ENCODE assay signal across 8 cellular contexts in genomic region chr9:136848393-136849037, GRCh38. TPM values are rescaled to one million over a fixed set of nuclear protein-coding genes. Genes with fewer than 3 reads are reported as not detected.
A peak's percentile ranks its signal among the peaks of the same experiment; 100 is the strongest.
DNase-seq lines count a peak whose midpoint lies in the region; ATAC-seq and TF ChIP-seq lines count a peak whose summit lies in the region.

No MANE protein-coding gene starts in this region.

- H3K27me3 ChIP-seq in fibroblast of lung (ENCODE audit: control insufficient read depth, insufficient read depth, low read length), result peaks cover 24% of the 10 kb centered on the region

- ATAC-seq in omental fat pad (ENCODE audit: low FRiP score), result peak; percentile 8
- no peak for ATAC-seq in GM21360 (IDR thresholded peaks at IDR 0.05; ENCODE audit: unreplicated experiment)

- peak overlapping the region; percentile 92 for H3K4me3 Mint-ChIP-seq in activated T-cell treated with anti-CD3 and anti-CD28 coated beads, Interleukin-2, amount 50 U/mL, for 24 hours
- H3K4me3 Mint-ChIP-seq in activated CD4-positive, alpha-beta memory T cell treated with anti-CD3 and anti-CD28 coated beads, Interleukin-2, amount 10 ng/mL, durations not matched to agents 7 days and 5 days, result peak overlapping the region; percentile 93

- peaks cover 22% of the 10 kb centered on the region for H3K4me1 Mint-ChIP-seq in activated T-cell treated with anti-CD3 and anti-CD28 coated beads, Interleukin-2, amount 50 U/mL, for 24 hours (ENCODE audit: low read depth)
- peaks cover 24% of the 10 kb centered on the region for H3K4me1 Mint-ChIP-seq in activated CD4-positive, alpha-beta memory T cell treated with anti-CD3 and anti-CD28 coated beads, Interleukin-2, amount 10 ng/mL, durations not matched to agents 7 days and 5 days

- peak overlapping the region; percentile 63 for H3K9ac ChIP-seq in fibroblast of lung (ENCODE audit: insufficient read depth, low read length)

- peak overlapping the region; percentile 78 to 91 (median 83) for H3K4me3 ChIP-seq in fibroblast of lung (replicated peaks in 1 of 4; ENCODE audit: control extremely low read depth in 1 of 4, insufficient read depth in 1 of 4, low read depth in 3 of 4, low read length in 4 of 4)

- peaks cover 3% of the 10 kb centered on the region for H3K4me1 ChIP-seq in fibroblast of lung (ENCODE audit: control insufficient read depth, extremely low read depth, insufficient read depth, low read length)

- H3K27me3 Mint-ChIP-seq in activated T-cell treated with anti-CD3 and anti-CD28 coated beads, Interleukin-2, amount 50 U/mL, for 24 hours, result peaks cover 30% of the 10 kb centered on the region
- H3K27me3 Mint-ChIP-seq in activated CD4-positive, alpha-beta memory T cell treated with anti-CD3 and anti-CD28 coated beads, Interleukin-2, amount 10 ng/mL, durations not matched to agents 7 days and 5 days, result peaks cover 18% of the 10 kb centered on the region

- peak overlapping the region; percentile 97 for H3K4me2 ChIP-seq in fibroblast of lung (ENCODE audit: extremely low read depth, insufficient read depth, low read length)

- H3K9me3 ChIP-seq in fibroblast of lung (ENCODE audit: control insufficient read depth, insufficient read depth, low read depth, low read length), result no peaks in the 10 kb centered on the region

- H3K27ac Mint-ChIP-seq in activated T-cell treated with anti-CD3 and anti-CD28 coated beads, Interleukin-2, amount 50 U/mL, for 24 hours, result peak overlapping the region; percentile 80
- H3K27ac Mint-ChIP-seq in activated CD4-positive, alpha-beta memory T cell treated with anti-CD3 and anti-CD28 coated beads, Interleukin-2, amount 10 ng/mL, durations not matched to agents 7 days and 5 days, result peak overlapping the region; percentile 85

- H2AFZ ChIP-seq in fibroblast of lung (ENCODE audit: low read length), result no peak overlapping the region

- H4K20me1 ChIP-seq in fibroblast of lung (ENCODE audit: control insufficient read depth, extremely low read depth, insufficient read depth, low read length), result no peaks in the 10 kb centered on the region

- no peaks in the 10 kb centered on the region for H3K79me2 ChIP-seq in fibroblast of lung (ENCODE audit: control insufficient read depth, insufficient read depth, low read length)

- H3K9me3 Mint-ChIP-seq in activated T-cell treated with anti-CD3 and anti-CD28 coated beads, Interleukin-2, amount 50 U/mL, for 24 hours, result no peaks in the 10 kb centered on the region
- no peaks in the 10 kb centered on the region for H3K9me3 Mint-ChIP-seq in activated CD4-positive, alpha-beta memory T cell treated with anti-CD3 and anti-CD28 coated beads, Interleukin-2, amount 10 ng/mL, durations not matched to agents 7 days and 5 days

- peaks cover 14% of the 10 kb centered on the region for H3K36me3 ChIP-seq in fibroblast of lung (ENCODE audit: control insufficient read depth, insufficient read depth, low read length)

- TF ChIP-seq CTCF in fibroblast of lung (conservative IDR thresholded peaks at IDR 0.05 in 1 of 2, IDR thresholded peaks at IDR 0.05 in 1 of 2; ENCODE audit: low read depth in 1 of 2, low read length in 2 of 2) (no peak), omental fat pad (IDR thresholded peaks at IDR 0.05) (no peak)

- CTCF ChIA-PET in activated CD4-positive, alpha-beta memory T cell treated with anti-CD3 and anti-CD28 coated beads, Interleukin-2, amount 10 ng/mL, durations not matched to agents 7 days and 5 days (lab: Charles Lee), result interaction anchor here (0.6 to 2.6 kb wide), 3 partner anchors 14 to 186 kb away, joined by 3 to 9 read pairs (median 4); partner anchors contain the start of gene TMEM141

- POLR2A ChIA-PET in activated CD4-positive, alpha-beta memory T cell treated with anti-CD3 and anti-CD28 coated beads, Interleukin-2, amount 10 ng/mL, durations not matched to agents 7 days and 5 days (lab: Charles Lee), result interaction anchor here (1.0 to 3.0 kb wide), 4 partner anchors 33 to 95 kb away, joined by 4 to 19 read pairs (median 6); partner anchors contain the start of genes FBXW5 and TRAF2

- peak overlapping the region; percentile 56 for H3K27ac ChIP-seq in fibroblast of lung (ENCODE audit: insufficient read depth, low read length)

- H3K36me3 Mint-ChIP-seq in activated T-cell treated with anti-CD3 and anti-CD28 coated beads, Interleukin-2, amount 50 U/mL, for 24 hours (ENCODE audit: low read depth), result peaks cover 26% of the 10 kb centered on the region
- peaks cover 13% of the 10 kb centered on the region for H3K36me3 Mint-ChIP-seq in activated CD4-positive, alpha-beta memory T cell treated with anti-CD3 and anti-CD28 coated beads, Interleukin-2, amount 10 ng/mL, durations not matched to agents 7 days and 5 days (ENCODE audit: low read depth)

- peak; percentile 66 for DNase-seq in activated T-cell treated with anti-CD3 and anti-CD28 coated beads, Interleukin-2, amount 50 U/mL, for 24 hours
- DNase-seq in activated T-cell treated with anti-CD3 and anti-CD28 coated beads for 4 hours (no peak), NAMALWA (ENCODE audit: low spot score) (peak; percentile 77), fibroblast of lung (ENCODE audit: low read depth in 2 of 2) (no peak), omental fat pad (ENCODE audit: low spot score) (no peak), inferior parietal cortex (ENCODE audit: extremely low spot score) (no peak)
- DNase-seq in activated CD4-positive, alpha-beta memory T cell treated with anti-CD3 and anti-CD28 coated beads, Interleukin-2, amount 10 ng/mL, durations not matched to agents 7 days and 5 days, result peak; percentile 59

RNA-seq across cellular contexts. Expression of gene PHPT1, which starts 0.7 kb away (rescaled TPM):
- 10 to 100 TPM; 82.3 to 85.4 TPM for total RNA-seq in activated CD4-positive, alpha-beta memory T cell treated with anti-CD3 and anti-CD28 coated beads, Interleukin-2, amount 10 ng/mL, durations not matched to agents 7 days and 5 days
- 175 and 190 TPM in 2 replicates for total RNA-seq in fibroblast of lung
- 99.6 and 108 TPM in 2 replicates for polyA plus RNA-seq in fibroblast of lung
- polyA plus RNA-seq in fibroblast of lung (2012), result 153 TPM in 2 replicates
- 26.7 and 34.5 TPM in 2 replicates for polyA minus RNA-seq in fibroblast of lung (ENCODE audit: low replicate concordance)
- total RNA-seq in omental fat pad, result 10 to 100 TPM; 27.1 to 53.9 (median 40.9) TPM

RNA-seq across cellular contexts. Expression of gene MAMDC4, which starts 3.6 kb away (rescaled TPM):
- 10 to 100 TPM; 12.5 to 13.6 TPM for total RNA-seq in activated CD4-positive, alpha-beta memory T cell treated with anti-CD3 and anti-CD28 coated beads, Interleukin-2, amount 10 ng/mL, durations not matched to agents 7 days and 5 days
- total RNA-seq in fibroblast of lung, result 3.3 and 4.6 TPM in 2 replicates
- polyA plus RNA-seq in fibroblast of lung, result 0.30 and 0.37 TPM in 2 replicates
- polyA plus RNA-seq in fibroblast of lung (2012), result 0.60 and 0.91 TPM in 2 replicates
- 1.1 TPM in 1 of 2 replicates, not detected in the other for polyA minus RNA-seq in fibroblast of lung (ENCODE audit: low replicate concordance)
- total RNA-seq in omental fat pad, result 1 to 10 TPM; 1.4 to 3.9 (median 1.7) TPM

RNA-seq across cellular contexts. Expression of gene AJM1, which starts 6.2 kb away (rescaled TPM):
- 1 to 10 TPM; 8.7 TPM for total RNA-seq in activated CD4-positive, alpha-beta memory T cell treated with anti-CD3 and anti-CD28 coated beads, Interleukin-2, amount 10 ng/mL, durations not matched to agents 7 days and 5 days
- total RNA-seq in fibroblast of lung, result 1.7 and 1.8 TPM in 2 replicates
- polyA plus RNA-seq in fibroblast of lung, result 0.15 and 0.19 TPM in 2 replicates
- polyA plus RNA-seq in fibroblast of lung (2012), result 1.4 and 1.5 TPM in 2 replicates
- 0.07 and 0.20 TPM in 2 replicates for polyA minus RNA-seq in fibroblast of lung (ENCODE audit: low replicate concordance)
- 1 to 10 TPM in 1 of 4 donors, under 1 TPM in 3; 0.72 to 2.5 (median 0.78) TPM for total RNA-seq in omental fat pad

RNA-seq across cellular contexts. Expression of gene EDF1, which starts 17.6 kb away (rescaled TPM):
- 100 to 1,000 TPM; 301 to 316 TPM for total RNA-seq in activated CD4-positive, alpha-beta memory T cell treated with anti-CD3 and anti-CD28 coated beads, Interleukin-2, amount 10 ng/mL, durations not matched to agents 7 days and 5 days
- 279 and 317 TPM in 2 replicates for total RNA-seq in fibroblast of lung
- polyA plus RNA-seq in fibroblast of lung, result 309 and 387 TPM in 2 replicates
- polyA plus RNA-seq in fibroblast of lung (2012), result 523 and 567 TPM in 2 replicates
- polyA minus RNA-seq in fibroblast of lung (ENCODE audit: low replicate concordance), result 46.4 and 81.8 TPM in 2 replicates
- total RNA-seq in omental fat pad, result 100 to 1,000 TPM; 281 to 323 (median 308) TPM

RNA-seq across cellular contexts. Expression of gene TRAF2, which starts 37.8 kb away (rescaled TPM):
- total RNA-seq in activated CD4-positive, alpha-beta memory T cell treated with anti-CD3 and anti-CD28 coated beads, Interleukin-2, amount 10 ng/mL, durations not matched to agents 7 days and 5 days, result 10 to 100 TPM; 43.6 to 45.7 TPM
- total RNA-seq in fibroblast of lung, result 8.0 and 8.4 TPM in 2 replicates
- 3.7 and 4.3 TPM in 2 replicates for polyA plus RNA-seq in fibroblast of lung
- 5.2 and 7.6 TPM in 2 replicates for polyA plus RNA-seq in fibroblast of lung (2012)
- 11.0 and 17.7 TPM in 2 replicates for polyA minus RNA-seq in fibroblast of lung (ENCODE audit: low replicate concordance)
- total RNA-seq in omental fat pad, result 1 to 10 TPM; 3.2 to 9.1 (median 5.1) TPM

Comparison
In these comparisons a context has a peak if more than half of its experiments do, and no peak if none do; other contexts are left out.
1. DNase-seq: peak in activated T-cell treated with anti-CD3 and anti-CD28 coated beads, Interleukin-2, amount 50 U/mL, for 24 hours (single experiment), NAMALWA (single experiment) and activated CD4-positive, alpha-beta memory T cell treated with anti-CD3 and anti-CD28 coated beads, Interleukin-2, amount 10 ng/mL, durations not matched to agents 7 days and 5 days (single experiment); none in activated T-cell treated with anti-CD3 and anti-CD28 coated beads for 4 hours (single experiment), fibroblast of lung (0 of 2), omental fat pad (single experiment) and inferior parietal cortex (single experiment).